ENCODE assay signal across 4 cellular contexts in the genomic region with DNA sequence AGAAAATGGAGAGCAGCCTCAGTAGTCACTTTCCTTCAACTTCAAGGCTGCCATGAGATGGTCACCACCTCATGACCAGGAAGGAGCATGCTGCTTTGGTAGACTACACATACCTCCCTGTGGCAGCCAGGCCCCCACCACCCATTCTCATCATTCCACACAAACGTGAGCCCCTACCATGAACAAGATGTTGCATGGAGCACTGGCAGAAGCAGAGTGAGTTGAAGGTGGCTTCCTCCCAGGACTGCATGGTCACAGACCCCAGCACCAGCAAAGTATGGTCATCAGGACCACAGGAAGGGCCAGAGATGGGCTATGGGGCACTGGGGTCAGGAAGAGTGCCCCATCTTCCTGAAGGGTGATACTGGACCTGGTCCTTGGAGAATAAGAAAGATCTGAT.
"Had no signal": no experiment of that assay in that cellular context is flagged by ENCODE, and none has a peak within 500 bp of the region (broad histone marks: within the 10 kb centered on the region; RNA-seq: fewer than 3 reads in every experiment).

No MANE protein-coding gene starts in this region.

- H3K4me3 ChIP-seq: GM23338 had no signal

- H2AFZ ChIP-seq: GM23338 had no signal

- H3K27ac Mint-ChIP-seq: GM23338, H9, IgD-negative memory B cell had no signal

- H3K4me2 ChIP-seq: GM23338 had no signal

- H3K4me3 Mint-ChIP-seq: GM23338, H9 had no signal

- ATAC-seq: GM23338 had no signal

- H3K4me1 Mint-ChIP-seq: IgD-negative memory B cell had no signal

- H3K9me3 Mint-ChIP-seq: GM23338, H9, IgD-negative memory B cell had no signal

- DNase-seq: H9, HCEC 1CT had no signal

- H3K36me3 Mint-ChIP-seq: IgD-negative memory B cell had no signal
